ENCODE assay signal across 12 cellular contexts in genomic region chr18:58800582-58800981, GRCh38.
A peak's percentile ranks its signal among the peaks of the same experiment; 100 is the strongest.
DNase-seq lines count a peak whose midpoint lies in the region; ATAC-seq and TF ChIP-seq lines count a peak whose summit lies in the region.
"Had no signal": no experiment of that assay in that cellular context is flagged by ENCODE, and none has a peak within 500 bp of the region (broad histone marks: within the 10 kb centered on the region; RNA-seq: fewer than 3 reads in every experiment).

No MANE protein-coding gene starts in this region.

- H3K9me3 Mint-ChIP-seq in nephron progenitor cell: peaks cover 8% of the 10 kb centered on the region

- in situ Hi-C loops in brain microvascular endothelial cell (cut with HindIII; ENCODE audit: low pct_ligation_motif_present, low sequenced_read_pairs): no loop called here

- H3K27ac ChIP-seq in dorsolateral prefrontal cortex: no peak overlapping the region
- H3K27ac ChIP-seq in brain microvascular endothelial cell: no peak overlapping the region
- H3K27ac ChIP-seq in heart left ventricle: no peak overlapping the region
- H3K27ac ChIP-seq: testis had no signal

- peak overlapping the region; percentile 86 for H3K27ac Mint-ChIP-seq in nephron progenitor cell
- H3K27ac Mint-ChIP-seq: activated CD4-positive, alpha-beta T cell treated with anti-CD3 and anti-CD28 coated beads for 36 hours had no signal

- intact Hi-C loops in dorsolateral prefrontal cortex (cut with DNase I) (no loop called here), heart left ventricle (cut with DNase I) (no loop called here)

- DNase-seq in nephron progenitor cell (no peak), dorsolateral prefrontal cortex (no peak), brain microvascular endothelial cell (no peak), heart left ventricle (no peak), HuH-7.5 (ENCODE audit: low spot score) (no peak)
- DNase-seq: activated CD4-positive, alpha-beta T cell treated with anti-CD3 and anti-CD28 coated beads for 36 hours; activated naive CD4-positive, alpha-beta T cell treated with anti-CD3 and anti-CD28 coated beads, Interleukin-2, amount 50 U/mL, for 16 hours; GOT3; testis had no signal

- peaks cover 0 to 7% (median 0%) of the 10 kb centered on the region in 12 donors for H3K9me3 ChIP-seq in heart left ventricle
- H3K9me3 ChIP-seq: testis had no signal

- 68 to 79% (median 75%) methylated on average over 4 of the region's 4 CpGs for WGBS in heart left ventricle, 4 donors

- H3K4me1 ChIP-seq in heart left ventricle: no peaks in the 10 kb centered on the region

- H3K27me3 Mint-ChIP-seq in nephron progenitor cell (ENCODE audit: low read depth, poor library complexity): peaks cover 6% of the 10 kb centered on the region

- TF ChIP-seq CTCF in nephron progenitor cell (IDR thresholded peaks at IDR 0.05) (no peak), dorsolateral prefrontal cortex (IDR thresholded peaks at IDR 0.05 in 54 of 56, conservative IDR thresholded peaks at IDR 0.05 in 2 of 56; ENCODE audit: low read depth in 1 of 56, partially characterized antibody in 56 of 56) (no peak), brain microvascular endothelial cell (IDR thresholded peaks at IDR 0.05; ENCODE audit: low read depth, low read length, missing control alignments) (no peak), heart left ventricle (IDR thresholded peaks at IDR 0.05) (no peak)

- TF ChIP-seq POLR2A in heart left ventricle (IDR thresholded peaks at IDR 0.05): no peak

- H3K4me3 ChIP-seq in dorsolateral prefrontal cortex (no peak overlapping the region), brain microvascular endothelial cell (ENCODE audit: low read depth, low read length) (no peak overlapping the region), heart left ventricle (no peak overlapping the region)
- H3K4me3 ChIP-seq: testis had no signal

- peaks cover 9% of the 10 kb centered on the region for H3K4me1 Mint-ChIP-seq in nephron progenitor cell
- H3K4me1 Mint-ChIP-seq: activated CD4-positive, alpha-beta T cell treated with anti-CD3 and anti-CD28 coated beads for 36 hours had no signal

- no peaks in the 10 kb centered on the region for H3K36me3 ChIP-seq in brain microvascular endothelial cell (replicated peaks)
- H3K36me3 ChIP-seq in heart left ventricle: no peaks in the 10 kb centered on the region

- ATAC-seq in GM19035 (IDR thresholded peaks at IDR 0.05; ENCODE audit: unreplicated experiment) (peak; percentile 90), HG02571 (IDR thresholded peaks at IDR 0.05; ENCODE audit: unreplicated experiment) (peak; percentile 58), HG03565 (IDR thresholded peaks at IDR 0.05; ENCODE audit: unreplicated experiment) (peak; percentile 75), heart left ventricle (no peak)
- ATAC-seq: activated CD4-positive, alpha-beta T cell treated with anti-CD3 and anti-CD28 coated beads for 36 hours had no signal

- no peak overlapping the region for H3K4me3 Mint-ChIP-seq in nephron progenitor cell
- H3K4me3 Mint-ChIP-seq: activated CD4-positive, alpha-beta T cell treated with anti-CD3 and anti-CD28 coated beads for 36 hours had no signal

- H3K36me3 Mint-ChIP-seq in nephron progenitor cell (ENCODE audit: low read depth): no peaks in the 10 kb centered on the region

- H3K27me3 ChIP-seq in dorsolateral prefrontal cortex (no peaks in the 10 kb centered on the region), brain microvascular endothelial cell (replicated peaks) (no peaks in the 10 kb centered on the region), heart left ventricle (no peaks in the 10 kb centered on the region)
- H3K27me3 ChIP-seq: testis had no signal

Comparison
In these comparisons a context has a peak if more than half of its experiments do, and no peak if none do; other contexts are left out.
1. ATAC-seq: peak in GM19035 (single experiment), HG02571 (single experiment) and HG03565 (single experiment); none in heart left ventricle (0 of 4).